Comparison of ENCODE assay signal across 17 cellular contexts in genomic region chr11:62127941-62128770, GRCh38.
"Had no signal": no experiment of that assay in that cellular context is flagged by ENCODE, and none has a peak within 500 bp of the region (broad histone marks: within the 10 kb centered on the region; RNA-seq: fewer than 3 reads in every experiment).

No MANE protein-coding gene starts in this region.

- H3K9me3 ChIP-seq: breast epithelium, testis had no signal

- DNase-seq: activated CD4-positive, alpha-beta T cell treated with anti-CD3 and anti-CD28 coated beads, Interleukin-2, amount 10 ng/mL, durations not matched to agents 24 days and 14 days; activated CD4-positive, CD25-positive, alpha-beta regulatory T cell; activated CD8-positive, alpha-beta memory T cell treated with anti-CD3 and anti-CD28 coated beads for 24 hours; activated CD8-positive, alpha-beta memory T cell treated with anti-CD3 and anti-CD28 coated beads, Interleukin-2, amount 50 U/mL, for 48 hours; activated gamma-delta T cell; activated T-cell treated with anti-CD3 and anti-CD28 coated beads, Interleukin-2, amount 50 U/mL, for 48 hours; dermis blood vessel endothelial cell; effector memory CD8-positive, alpha-beta T cell; foreskin fibroblast; naive thymus-derived CD4-positive, alpha-beta T cell; retina; T-helper 9 cell; testis had no signal

- H3K27me3 Mint-ChIP-seq: activated CD4-positive, alpha-beta T cell treated with anti-CD3 and anti-CD28 coated beads, Interleukin-2, amount 10 ng/mL, durations not matched to agents 24 days and 14 days; activated naive CD4-positive, alpha-beta T cell treated with anti-CD3 and anti-CD28 coated beads, Interleukin-2, amount 50 U/mL, for 24 hours; effector memory CD8-positive, alpha-beta T cell; memory B cell; naive thymus-derived CD4-positive, alpha-beta T cell had no signal

- H3K4me3 ChIP-seq: breast epithelium, testis had no signal

- H3K27me3 ChIP-seq: breast epithelium, testis had no signal

- H3K4me1 ChIP-seq: breast epithelium had no signal

- H3K4me3 Mint-ChIP-seq: activated CD4-positive, alpha-beta T cell treated with anti-CD3 and anti-CD28 coated beads, Interleukin-2, amount 10 ng/mL, durations not matched to agents 24 days and 14 days; activated naive CD4-positive, alpha-beta T cell treated with anti-CD3 and anti-CD28 coated beads, Interleukin-2, amount 50 U/mL, for 24 hours; effector memory CD8-positive, alpha-beta T cell; memory B cell had no signal

- FAIRE-seq: astrocyte had no signal

- H3K36me3 ChIP-seq: breast epithelium had no signal

- H3K9me3 Mint-ChIP-seq: activated CD4-positive, alpha-beta T cell treated with anti-CD3 and anti-CD28 coated beads, Interleukin-2, amount 10 ng/mL, durations not matched to agents 24 days and 14 days; activated naive CD4-positive, alpha-beta T cell treated with anti-CD3 and anti-CD28 coated beads, Interleukin-2, amount 50 U/mL, for 24 hours; effector memory CD8-positive, alpha-beta T cell; memory B cell; naive thymus-derived CD4-positive, alpha-beta T cell had no signal

- ATAC-seq: effector memory CD8-positive, alpha-beta T cell; naive thymus-derived CD4-positive, alpha-beta T cell had no signal

- H3K27ac ChIP-seq: breast epithelium, testis had no signal

- H3K27ac Mint-ChIP-seq: activated naive CD4-positive, alpha-beta T cell treated with anti-CD3 and anti-CD28 coated beads, Interleukin-2, amount 50 U/mL, for 24 hours; memory B cell had no signal
